In the genomic region with DNA sequence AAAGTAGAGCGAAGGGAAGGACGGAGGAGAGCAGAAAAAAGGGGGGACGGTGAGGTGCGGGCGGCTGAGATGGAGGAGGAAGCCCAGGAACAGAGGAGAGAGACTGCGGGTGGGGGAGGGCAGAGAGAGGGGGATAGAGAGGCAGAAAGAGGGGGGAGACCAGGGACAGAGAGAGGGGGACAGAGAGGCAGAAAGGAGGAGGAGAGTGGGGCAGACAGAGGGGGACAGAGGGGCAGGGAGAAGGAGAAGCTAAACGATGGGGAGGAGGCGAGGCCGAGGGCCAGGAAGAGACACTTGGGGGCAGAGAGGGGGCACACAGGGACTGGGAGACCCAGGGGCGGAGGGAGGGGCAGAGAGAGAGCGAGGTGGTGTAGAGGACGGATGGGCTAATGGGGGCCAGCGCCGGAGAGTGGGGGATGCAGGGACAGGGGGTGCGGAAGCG, we compare ENCODE assay signal across 11 cellular contexts. TPM values are rescaled to one million over a fixed set of nuclear protein-coding genes. Genes with fewer than 3 reads are reported as not detected.
DNase-seq lines count a peak whose midpoint lies in the region; ATAC-seq and TF ChIP-seq lines count a peak whose summit lies in the region.
"Had no signal": no experiment of that assay in that cellular context is flagged by ENCODE, and none has a peak within 500 bp of the region (broad histone marks: within the 10 kb centered on the region; RNA-seq: fewer than 3 reads in every experiment).

No MANE protein-coding gene starts in this region.

- TF ChIP-seq CTCF in smooth muscle cell (IDR thresholded peaks at IDR 0.05; ENCODE audit: borderline replicate concordance, insufficient read depth, poor library complexity, severe bottlenecking): no peak

- H3K36me3 ChIP-seq in iPS-20b (ENCODE audit: insufficient read depth, low read depth, low read length) (peaks cover 6% of the 10 kb centered on the region; the same call in 1 of the 2 replicates), smooth muscle cell (ENCODE audit: low read depth) (no peaks in the 10 kb centered on the region)

- H3F3A ChIP-seq in smooth muscle cell (ENCODE audit: low read depth): peaks cover 3% of the 10 kb centered on the region

- H3K4me1 ChIP-seq in iPS-20b (ENCODE audit: insufficient read depth, low read length): peaks cover 28% of the 10 kb centered on the region; the same call in 1 of the 2 replicates
- H3K4me1 ChIP-seq in smooth muscle cell (ENCODE audit: low read depth): peaks cover 30% of the 10 kb centered on the region

- H3K9ac ChIP-seq in iPS-20b (ENCODE audit: low read depth, low read length) (peak overlapping the region; percentile 53), smooth muscle cell (ENCODE audit: low read depth) (no peak overlapping the region)

- H3K9me3 ChIP-seq in iPS-20b (ENCODE audit: insufficient read depth, low read depth, low read length) (no peaks in the 10 kb centered on the region), smooth muscle cell (replicated peaks; ENCODE audit: low read depth) (no peaks in the 10 kb centered on the region)

- DNase-seq in NCI-H1417 (lab: John Stamatoyannopoulos, UW) (peak in 2 of 3 experiments; percentile 49 to 51), NCI-H1417 treated with DMSO at 0.1 percent for 48 hours (lab: John Stamatoyannopoulos, UW) (no peak), smooth muscle cell (lab: John Stamatoyannopoulos, UW; ENCODE audit: unreplicated experiment) (no peak), H4 (ENCODE audit: low spot score) (no peak), kidney tubule cell (ENCODE audit: low spot score) (no peak), Kasumi-1 (lab: John Stamatoyannopoulos, UW) (no peak)
- DNase-seq in activated naive CD8-positive, alpha-beta T cell treated with anti-CD3 and anti-CD28 coated beads, Interleukin-2, amount 10 ng/mL, durations not matched to agents 7 days and 5 days: no peak
- DNase-seq: erythroblast, NCI-H1694 treated with DMSO at 0.1 percent for 48 hours had no signal

- peak overlapping the region; percentile 93 for H3K4me2 ChIP-seq in smooth muscle cell

- H4K20me1 ChIP-seq in smooth muscle cell (ENCODE audit: low read depth): peaks cover 34% of the 10 kb centered on the region

- no peak for ATAC-seq in activated naive CD8-positive, alpha-beta T cell treated with anti-CD3 and anti-CD28 coated beads, Interleukin-2, amount 10 ng/mL, durations not matched to agents 7 days and 5 days (ENCODE audit: low read depth)

- H3K9me3 Mint-ChIP-seq in activated naive CD8-positive, alpha-beta T cell treated with anti-CD3 and anti-CD28 coated beads, Interleukin-2, amount 10 ng/mL, durations not matched to agents 7 days and 5 days: no peaks in the 10 kb centered on the region

- H3K27me3 Mint-ChIP-seq in activated naive CD8-positive, alpha-beta T cell treated with anti-CD3 and anti-CD28 coated beads, Interleukin-2, amount 10 ng/mL, durations not matched to agents 7 days and 5 days: peaks cover 80% of the 10 kb centered on the region

- H3K27ac Mint-ChIP-seq in activated naive CD8-positive, alpha-beta T cell treated with anti-CD3 and anti-CD28 coated beads, Interleukin-2, amount 10 ng/mL, durations not matched to agents 7 days and 5 days: no peak overlapping the region

- POLR2A ChIA-PET in activated naive CD8-positive, alpha-beta T cell treated with anti-CD3 and anti-CD28 coated beads, Interleukin-2, amount 10 ng/mL, durations not matched to agents 7 days and 5 days (lab: Charles Lee): no interaction called here

- no peak overlapping the region for H3K27ac ChIP-seq in iPS-20b (ENCODE audit: low read length)
- H3K27ac ChIP-seq in smooth muscle cell (ENCODE audit: low read depth): no peak overlapping the region
- H3K27ac ChIP-seq: 22Rv1 had no signal

- H3K36me3 Mint-ChIP-seq in activated naive CD8-positive, alpha-beta T cell treated with anti-CD3 and anti-CD28 coated beads, Interleukin-2, amount 10 ng/mL, durations not matched to agents 7 days and 5 days: no peaks in the 10 kb centered on the region

- H3K79me2 ChIP-seq in smooth muscle cell (ENCODE audit: low read depth): no peaks in the 10 kb centered on the region

- H2AFZ ChIP-seq in smooth muscle cell (ENCODE audit: low read depth): no peak overlapping the region

- H3K27me3 ChIP-seq in iPS-20b (ENCODE audit: insufficient read depth, low read length): peaks cover 80% of the 10 kb centered on the region
- H3K27me3 ChIP-seq in smooth muscle cell (ENCODE audit: low read depth): peaks cover 9% of the 10 kb centered on the region

- peak overlapping the region; percentile 40 for H3K4me3 Mint-ChIP-seq in activated naive CD8-positive, alpha-beta T cell treated with anti-CD3 and anti-CD28 coated beads, Interleukin-2, amount 10 ng/mL, durations not matched to agents 7 days and 5 days

- H3K4me3 ChIP-seq in iPS-20b (ENCODE audit: low read length): peak overlapping the region; percentile 66
- peak overlapping the region; percentile 68 for H3K4me3 ChIP-seq in smooth muscle cell

- H3K4me1 Mint-ChIP-seq in activated naive CD8-positive, alpha-beta T cell treated with anti-CD3 and anti-CD28 coated beads, Interleukin-2, amount 10 ng/mL, durations not matched to agents 7 days and 5 days: peaks cover 27% of the 10 kb centered on the region

- WGBS in smooth muscle cell (ENCODE audit: low lambda C conversion rate): 0% methylated on average over 6 of the region's 16 CpGs

RNA-seq across cellular contexts. Expression of gene MEIS3, which starts 0.7 kb away (rescaled TPM):
- under 1 TPM in 1 of 2 experiments, not detected in 1; 0.68 TPM for total RNA-seq in activated naive CD8-positive, alpha-beta T cell treated with anti-CD3 and anti-CD28 coated beads, Interleukin-2, amount 10 ng/mL, durations not matched to agents 7 days and 5 days
- 49.7 and 59.0 TPM in 2 replicates for total RNA-seq in smooth muscle cell
- polyA plus RNA-seq in smooth muscle cell: 111 and 141 TPM in 2 replicates
- total RNA-seq in H4 (2014; rRNA removed; shearing (Covaris generic)): 45.8 and 52.2 TPM in 2 replicates

RNA-seq across cellular contexts. Expression of gene SLC8A2, which starts 53.1 kb away (rescaled TPM):
- total RNA-seq in activated naive CD8-positive, alpha-beta T cell treated with anti-CD3 and anti-CD28 coated beads, Interleukin-2, amount 10 ng/mL, durations not matched to agents 7 days and 5 days: under 1 TPM in 1 of 2 experiments, not detected in 1; 0.20 TPM
- total RNA-seq in smooth muscle cell: 0.22 and 0.31 TPM in 2 replicates
- 0.50 and 0.62 TPM in 2 replicates for polyA plus RNA-seq in smooth muscle cell
- 0.19 TPM in 1 of 2 replicates, not detected in the other for total RNA-seq in H4 (2014; rRNA removed; shearing (Covaris generic))

Comparison
In these comparisons a context has a peak if more than half of its experiments do, and no peak if none do; other contexts are left out.
1. DNase-seq: peak in NCI-H1417 (2 of 3); none in NCI-H1417 treated with DMSO at 0.1 percent for 48 hours (single experiment), activated naive CD8-positive, alpha-beta T cell treated with anti-CD3 and anti-CD28 coated beads, Interleukin-2, amount 10 ng/mL, durations not matched to agents 7 days and 5 days (single experiment), smooth muscle cell (single experiment), H4 (single experiment), kidney tubule cell (single experiment) and Kasumi-1 (0 of 2).
2. RNA of gene MEIS3, which starts 0.7 kb away (total RNA-seq): 49.7 to 59.0 TPM in smooth muscle cell and 45.8 to 52.2 TPM in H4; 0.68 TPM in activated naive CD8-positive, alpha-beta T cell treated with anti-CD3 and anti-CD28 coated beads, Interleukin-2, amount 10 ng/mL, durations not matched to agents 7 days and 5 days; every median in the first group is over 10 times any median in the second.